ENCODE assay signal across 11 cellular contexts in the genomic region with DNA sequence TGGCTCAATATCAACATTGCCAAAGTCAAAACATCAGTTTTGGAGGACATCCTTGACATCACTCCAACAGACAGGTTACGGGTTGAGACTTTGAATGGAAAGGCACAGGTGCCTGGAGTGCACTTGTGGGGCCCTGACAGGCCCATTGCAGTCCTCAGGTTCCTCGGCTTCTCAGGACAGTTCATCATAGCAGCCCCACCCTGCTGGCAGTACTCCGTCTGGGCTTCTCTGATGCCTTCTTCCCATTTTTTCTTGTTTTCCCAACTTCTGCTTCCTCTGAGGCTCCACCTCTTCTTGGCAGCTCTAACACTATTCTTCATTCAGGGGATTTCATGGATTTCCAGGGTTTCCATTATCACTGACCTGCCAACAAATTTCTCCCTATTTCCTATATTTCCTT. TPM values are rescaled to one million over a fixed set of nuclear protein-coding genes. Genes with fewer than 3 reads are reported as not detected.
DNase-seq lines count a peak whose midpoint lies in the region; ATAC-seq and TF ChIP-seq lines count a peak whose summit lies in the region.
"Had no signal": no experiment of that assay in that cellular context is flagged by ENCODE, and none has a peak within 500 bp of the region (broad histone marks: within the 10 kb centered on the region; RNA-seq: fewer than 3 reads in every experiment).

No MANE protein-coding gene starts in this region.

- intact Hi-C loops in Right ventricle myocardium inferior (cut with DNase I): no loop called here
- intact Hi-C loops in left ventricle myocardium inferior (cut with micrococcal nuclease): no loop called here
- intact Hi-C loops in dendritic cell treated with granulocyte-macrophage colony-stimulating factor and Interleukin-4, amounts not matched to agents 40 ng/mL and 50 ng/mL, for 4 days (cut with micrococcal nuclease): no loop called here
- intact Hi-C loops in activated CD4-positive, alpha-beta memory T cell treated with anti-CD3 and anti-CD28 coated beads for 36 hours (cut with micrococcal nuclease): no loop called here

- ATAC-seq in Right ventricle myocardium inferior (peak; percentile 38), lung (ENCODE audit: insufficient read depth, low FRiP score) (peak; percentile 42)

- no peaks in the 10 kb centered on the region for H3K27me3 Mint-ChIP-seq in dendritic cell treated with granulocyte-macrophage colony-stimulating factor and Interleukin-4, amounts not matched to agents 40 ng/mL and 50 ng/mL, for 4 days
- no peaks in the 10 kb centered on the region for H3K27me3 Mint-ChIP-seq in activated CD4-positive, alpha-beta memory T cell treated with anti-CD3 and anti-CD28 coated beads for 36 hours
- H3K27me3 Mint-ChIP-seq: CD4-positive, CD25-positive, alpha-beta regulatory T cell had no signal

- peaks cover 75% of the 10 kb centered on the region for H3K4me1 ChIP-seq in left ventricle myocardium inferior
- peaks cover 7 to 28% of the 10 kb centered on the region in 2 donors for H3K4me1 ChIP-seq in lung (ENCODE audit: control insufficient read depth in 2 of 2, insufficient read depth in 2 of 2, low read length in 2 of 2)

- H3K4me3 ChIP-seq in left ventricle myocardium inferior: no peak overlapping the region
- no peak overlapping the region for H3K4me3 ChIP-seq in lung
- H3K4me3 ChIP-seq in brain microvascular endothelial cell (ENCODE audit: low read depth, low read length): no peak overlapping the region
- H3K4me3 ChIP-seq: HAP-1 had no signal

- H3K27ac ChIP-seq in left ventricle myocardium inferior (replicated peaks): no peak overlapping the region
- no peak overlapping the region for H3K27ac ChIP-seq in lung (ENCODE audit: low read depth in 1 of 2, low read length in 1 of 2)
- H3K27ac ChIP-seq in brain microvascular endothelial cell: no peak overlapping the region
- H3K27ac ChIP-seq: 22Rv1 had no signal

- H3K36me3 ChIP-seq in left ventricle myocardium inferior: no peaks in the 10 kb centered on the region
- H3K36me3 ChIP-seq in lung (ENCODE audit: control insufficient read depth in 2 of 2, insufficient read depth in 2 of 2, low read length in 2 of 2): peaks cover 0 to 3% of the 10 kb centered on the region in 2 donors
- no peaks in the 10 kb centered on the region for H3K36me3 ChIP-seq in brain microvascular endothelial cell (replicated peaks)
- H3K36me3 ChIP-seq: HAP-1 had no signal

- H3K36me3 Mint-ChIP-seq in dendritic cell treated with granulocyte-macrophage colony-stimulating factor and Interleukin-4, amounts not matched to agents 40 ng/mL and 50 ng/mL, for 4 days (ENCODE audit: low read depth): peaks cover 5% of the 10 kb centered on the region
- no peaks in the 10 kb centered on the region for H3K36me3 Mint-ChIP-seq in activated CD4-positive, alpha-beta memory T cell treated with anti-CD3 and anti-CD28 coated beads for 36 hours

- no peaks in the 10 kb centered on the region for H3K27me3 ChIP-seq in left ventricle myocardium inferior (ENCODE audit: low read depth)
- H3K27me3 ChIP-seq in lung (ENCODE audit: control insufficient read depth, insufficient read depth): no peaks in the 10 kb centered on the region
- H3K27me3 ChIP-seq in brain microvascular endothelial cell (replicated peaks): no peaks in the 10 kb centered on the region

- no peaks in the 10 kb centered on the region for H3K9me3 Mint-ChIP-seq in dendritic cell treated with granulocyte-macrophage colony-stimulating factor and Interleukin-4, amounts not matched to agents 40 ng/mL and 50 ng/mL, for 4 days
- H3K9me3 Mint-ChIP-seq in activated CD4-positive, alpha-beta memory T cell treated with anti-CD3 and anti-CD28 coated beads for 36 hours: no peaks in the 10 kb centered on the region

- CTCF ChIA-PET in activated CD4-positive, alpha-beta memory T cell treated with anti-CD3 and anti-CD28 coated beads for 36 hours (lab: Charles Lee): interaction anchor here (1.2 to 1.8 kb wide), 2 partner anchors 18 to 28 kb away, joined by 3 to 4 read pairs; no protein-coding TSS in a partner anchor

- TF ChIP-seq CTCF in left ventricle myocardium inferior (IDR thresholded peaks at IDR 0.05; ENCODE audit: borderline replicate concordance): no peak
- no peak for TF ChIP-seq CTCF in lung (IDR thresholded peaks at IDR 0.05; ENCODE audit: control extremely low read depth, extremely low read depth)
- TF ChIP-seq CTCF in brain microvascular endothelial cell (IDR thresholded peaks at IDR 0.05; ENCODE audit: low read depth, low read length, missing control alignments): no peak

- DNase-seq in Right ventricle myocardium inferior (ENCODE audit: missing footprints): no peak
- no peak for DNase-seq in left ventricle myocardium inferior
- DNase-seq in lung (ENCODE audit: low spot score): no peak
- no peak for DNase-seq in brain microvascular endothelial cell
- DNase-seq in NCI-H82 treated with DMSO at 0.1 percent for 48 hours (lab: John Stamatoyannopoulos, UW; ENCODE audit: unreplicated experiment): no peak
- no peak for DNase-seq in activated CD4-positive, alpha-beta memory T cell treated with anti-CD3 and anti-CD28 coated beads for 36 hours
- DNase-seq: CD4-positive, CD25-positive, alpha-beta regulatory T cell; DMS 273 treated with DMSO at 0.1 percent for 48 hours had no signal

- POLR2A ChIA-PET in activated CD4-positive, alpha-beta memory T cell treated with anti-CD3 and anti-CD28 coated beads for 36 hours (lab: Charles Lee): interaction anchor here (0.6 kb wide), 1 partner anchor 74 kb away, joined by 3 read pairs; no protein-coding TSS in a partner anchor

- peak overlapping the region; percentile 25 for H3K27ac Mint-ChIP-seq in dendritic cell treated with granulocyte-macrophage colony-stimulating factor and Interleukin-4, amounts not matched to agents 40 ng/mL and 50 ng/mL, for 4 days
- no peak overlapping the region for H3K27ac Mint-ChIP-seq in activated CD4-positive, alpha-beta memory T cell treated with anti-CD3 and anti-CD28 coated beads for 36 hours

- 61 to 74% methylated on average over 3 of the region's 3 CpGs for WGBS in lung, 2 donors

- in situ Hi-C loops in brain microvascular endothelial cell (cut with HindIII; ENCODE audit: low pct_ligation_motif_present, low sequenced_read_pairs): no loop called here

- peaks cover 49% of the 10 kb centered on the region for H3K4me1 Mint-ChIP-seq in dendritic cell treated with granulocyte-macrophage colony-stimulating factor and Interleukin-4, amounts not matched to agents 40 ng/mL and 50 ng/mL, for 4 days (ENCODE audit: low read depth)
- peaks cover 8% of the 10 kb centered on the region for H3K4me1 Mint-ChIP-seq in activated CD4-positive, alpha-beta memory T cell treated with anti-CD3 and anti-CD28 coated beads for 36 hours (ENCODE audit: low read depth)

- H3K4me3 Mint-ChIP-seq in dendritic cell treated with granulocyte-macrophage colony-stimulating factor and Interleukin-4, amounts not matched to agents 40 ng/mL and 50 ng/mL, for 4 days: no peak overlapping the region
- no peak overlapping the region for H3K4me3 Mint-ChIP-seq in activated CD4-positive, alpha-beta memory T cell treated with anti-CD3 and anti-CD28 coated beads for 36 hours
- H3K4me3 Mint-ChIP-seq: CD4-positive, CD25-positive, alpha-beta regulatory T cell had no signal

- H3K9me3 ChIP-seq in left ventricle myocardium inferior (replicated peaks) (no peaks in the 10 kb centered on the region), lung (ENCODE audit: control insufficient read depth in 2 of 2, insufficient read depth in 1 of 2, low read length in 1 of 2) (no peaks in the 10 kb centered on the region)
- H3K9me3 ChIP-seq: HAP-1 had no signal

RNA-seq across cellular contexts. Expression of a gene that starts 16.3 kb away (rescaled TPM):
- 60.4 TPM for total RNA-seq in Right ventricle myocardium inferior
- total RNA-seq in left ventricle myocardium inferior: 58.6 TPM
- 10 to 100 TPM in 1 of 2 donors, 1 to 10 TPM in 1; 8.1 to 52.1 TPM for total RNA-seq in lung
- polyA plus RNA-seq in lung: 10 to 100 TPM in 1 of 2 donors, 1 to 10 TPM in 1; 6.3 to 13.1 TPM
- total RNA-seq in activated CD4-positive, alpha-beta memory T cell treated with anti-CD3 and anti-CD28 coated beads for 36 hours: 1 to 10 TPM; 4.6 to 5.2 TPM

RNA-seq across cellular contexts. Expression of a gene that starts 56.0 kb away (rescaled TPM):
- total RNA-seq in Right ventricle myocardium inferior (6.3 TPM), left ventricle myocardium inferior (4.8 TPM), lung (10 to 100 TPM; 10.9 to 19.5 TPM)
- polyA plus RNA-seq in lung: 1 to 10 TPM; 4.2 to 6.0 TPM
- total RNA-seq in activated CD4-positive, alpha-beta memory T cell treated with anti-CD3 and anti-CD28 coated beads for 36 hours: 10 to 100 TPM; 48.2 to 52.8 TPM
